Comparison of ENCODE assay signal across 8 cellular contexts in the genomic region with DNA sequence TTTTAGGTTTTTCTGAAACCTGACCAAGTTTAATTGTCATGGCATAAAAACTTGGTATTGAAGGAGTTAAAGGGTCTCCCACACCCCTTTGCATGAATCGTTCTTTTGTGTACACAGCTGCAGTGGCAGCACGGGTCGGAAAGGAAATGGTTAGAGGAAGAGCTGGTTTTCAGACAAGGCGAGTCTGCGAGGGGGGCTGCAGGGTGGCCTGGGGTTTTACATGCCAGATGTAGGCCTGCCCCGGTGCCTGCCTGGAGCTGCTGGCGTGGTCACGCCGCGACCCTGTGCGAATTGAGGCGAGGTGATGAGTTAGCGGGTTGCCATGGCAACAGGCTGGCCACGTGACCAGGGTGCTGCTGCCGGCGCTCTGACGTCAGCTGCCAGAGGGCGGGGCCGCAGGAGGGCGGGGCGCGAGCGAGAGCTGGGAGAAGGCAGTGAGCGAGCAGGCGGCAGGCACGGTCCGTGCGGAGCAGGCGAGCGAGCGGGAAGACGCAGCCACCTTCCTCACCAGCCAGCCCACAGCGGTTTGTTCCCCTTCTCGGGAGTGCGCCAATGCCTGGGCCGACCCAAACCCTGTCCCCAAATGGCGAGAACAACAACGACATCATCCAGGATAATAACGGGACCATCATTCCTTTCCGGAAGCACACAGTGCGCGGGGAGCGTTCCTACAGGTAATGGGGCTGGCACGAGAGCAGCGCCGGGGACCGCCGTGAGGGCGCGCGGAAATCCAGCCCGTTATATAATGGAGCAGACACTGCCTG. TPM values are rescaled to one million over a fixed set of nuclear protein-coding genes. Genes with fewer than 3 reads are reported as not detected.
DNase-seq lines count a peak whose midpoint lies in the region; ATAC-seq and TF ChIP-seq lines count a peak whose summit lies in the region.

A gene (plus strand): TSS at position 426 of the 764 bp plus-strand sequence. CDS start 127 bp downstream, at position 553.

- H3K27ac Mint-ChIP-seq in activated CD4-positive, alpha-beta T cell treated with anti-CD3 and anti-CD28 coated beads for 36 hours, result peak within 1 kb of the TSS; percentile 98

- DNase-seq in AML-193 (lab: John Stamatoyannopoulos, UW) (peak; percentile 90 to 91), NCI-H510A treated with DMSO at 0.1 percent for 48 hours (lab: John Stamatoyannopoulos, UW) (peak; percentile 99), choroid plexus epithelial cell (ENCODE audit: low read depth) (peak; percentile 98), kidney glomerular epithelial cell (lab: John Stamatoyannopoulos, UW) (peak; percentile 96)
- peak; percentile 100 for DNase-seq in activated CD4-positive, alpha-beta T cell treated with anti-CD3 and anti-CD28 coated beads for 36 hours
- DNase-seq in stimulated activated CD4-positive, alpha-beta T cell treated with anti-CD3 and anti-CD28 coated beads, Interleukin-1b, Interleukin-23, amount 100 ng/mL, for 1 hour (ENCODE audit: low read depth in 2 of 2), result peak; percentile 98 to 99

- no peak for TF ChIP-seq CTCF in choroid plexus epithelial cell (conservative IDR thresholded peaks at IDR 0.05; ENCODE audit: low read depth, low read length)

- no peaks in the 10 kb centered on the region for H3K36me3 Mint-ChIP-seq in activated CD4-positive, alpha-beta T cell treated with anti-CD3 and anti-CD28 coated beads for 36 hours (ENCODE audit: low read depth)

- POLR2A ChIA-PET in activated CD4-positive, alpha-beta T cell treated with anti-CD3 and anti-CD28 coated beads for 36 hours (lab: Charles Lee), result interaction anchor here (0.5 to 1.3 kb wide), 7 partner anchors 9 to 183 kb away, joined by 3 to 18 read pairs (median 4); no protein-coding TSS in a partner anchor

- peak within 1 kb of the TSS; percentile 77 for H3K4me3 ChIP-seq in choroid plexus epithelial cell (ENCODE audit: low read depth, low read length)

- H3K9me3 Mint-ChIP-seq in activated CD4-positive, alpha-beta T cell treated with anti-CD3 and anti-CD28 coated beads for 36 hours (ENCODE audit: low read depth), result no peaks in the 10 kb centered on the region

- peaks cover 57% of the 10 kb centered on the region for H3K4me1 Mint-ChIP-seq in activated CD4-positive, alpha-beta T cell treated with anti-CD3 and anti-CD28 coated beads for 36 hours

- peak within 1 kb of the TSS; percentile 97 for H3K4me3 Mint-ChIP-seq in activated CD4-positive, alpha-beta T cell treated with anti-CD3 and anti-CD28 coated beads for 36 hours

- no peaks in the 10 kb centered on the region for H3K27me3 Mint-ChIP-seq in activated CD4-positive, alpha-beta T cell treated with anti-CD3 and anti-CD28 coated beads for 36 hours

- intact Hi-C loops in activated CD4-positive, alpha-beta T cell treated with anti-CD3 and anti-CD28 coated beads for 36 hours (cut with DNase I, micrococcal nuclease), result loop anchor here (1.0 to 5.0 kb wide), 14 partner anchors 11 to 1088 kb away; a partner anchor contains a TSS

- ATAC-seq in HG03439 (IDR thresholded peaks at IDR 0.05; ENCODE audit: unreplicated experiment), result peak; percentile 90
- peak; percentile 76 for ATAC-seq in activated CD4-positive, alpha-beta T cell treated with anti-CD3 and anti-CD28 coated beads for 36 hours

- CTCF ChIA-PET in activated CD4-positive, alpha-beta T cell treated with anti-CD3 and anti-CD28 coated beads for 36 hours (lab: Charles Lee), result interaction anchor here (0.6 to 5.4 kb wide), 4 partner anchors 13 to 136 kb away, joined by 3 to 72 read pairs (median 4); no protein-coding TSS in a partner anchor

- TF ChIP-seq POLR2A in GM19193 (IDR thresholded peaks at IDR 0.05; ENCODE audit: extremely low read depth, insufficient read depth, insufficient read length), result peak; percentile 90

RNA-seq across cellular contexts. Expression of the gene that starts here (rescaled TPM):
- 10 to 100 TPM; 59.4 to 83.8 TPM for total RNA-seq in activated CD4-positive, alpha-beta T cell treated with anti-CD3 and anti-CD28 coated beads for 36 hours

Comparison
In these comparisons a context has a peak if more than half of its experiments do, and no peak if none do; other contexts are left out.
1. Peak in every context shown above with its lines: DNase-seq, ATAC-seq and H3K4me3 ChIP-seq.